Comparison of ENCODE assay signal across 1 cellular context in the genomic region with DNA sequence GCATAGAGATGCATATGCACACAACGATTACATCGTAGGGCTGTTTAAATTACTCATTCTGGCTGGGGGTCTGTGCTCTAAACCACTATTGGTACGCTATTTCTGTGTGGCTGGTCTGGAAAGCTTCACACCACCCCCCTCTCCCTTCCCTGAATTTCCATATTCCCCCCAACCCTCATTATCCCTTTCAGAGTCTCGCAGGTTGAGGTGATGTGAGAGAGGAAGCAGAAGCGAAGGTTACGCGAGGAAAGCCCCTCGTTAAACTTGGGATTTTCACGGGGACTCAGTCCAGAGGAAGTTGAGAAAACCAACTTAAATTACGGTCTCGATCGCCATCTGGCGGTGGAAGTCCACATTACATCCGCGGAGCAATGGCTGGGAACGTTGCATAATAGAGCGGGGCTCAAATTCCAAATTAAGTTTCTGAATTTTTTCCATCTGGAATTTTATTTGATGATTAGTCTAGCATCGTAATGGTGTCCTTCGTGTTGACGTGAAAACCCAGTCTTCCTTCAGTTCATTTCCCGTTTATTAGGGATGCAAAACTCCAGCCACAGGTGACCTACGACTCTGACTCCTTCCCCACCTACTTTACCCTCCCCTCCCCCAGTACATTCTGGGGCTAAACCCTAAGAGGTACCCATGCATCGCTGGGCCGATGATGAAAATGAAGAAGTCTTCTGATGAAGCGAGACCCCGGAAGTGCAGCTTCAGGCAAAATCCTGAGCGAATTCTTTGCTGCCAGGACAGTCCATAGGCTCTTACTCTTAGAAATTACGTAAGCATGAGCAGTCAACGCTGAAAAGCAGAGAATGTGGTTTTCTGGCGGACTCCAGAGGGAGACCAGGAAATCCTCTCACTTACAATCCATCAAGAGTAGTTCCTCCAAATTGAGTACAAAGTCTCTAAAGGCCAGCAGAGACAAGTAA.
A peak's percentile ranks its signal among the peaks of the same experiment; 100 is the strongest.
TF ChIP-seq lines count a peak whose summit lies in the region.

No MANE protein-coding gene starts in this region.

TF ChIP-seq in HepG2, 621 proteins besides CTCF, POLR2A, EP300 and RAD21 (continued from another document and continues in another):
- TF ChIP-seq, protein P1, sequence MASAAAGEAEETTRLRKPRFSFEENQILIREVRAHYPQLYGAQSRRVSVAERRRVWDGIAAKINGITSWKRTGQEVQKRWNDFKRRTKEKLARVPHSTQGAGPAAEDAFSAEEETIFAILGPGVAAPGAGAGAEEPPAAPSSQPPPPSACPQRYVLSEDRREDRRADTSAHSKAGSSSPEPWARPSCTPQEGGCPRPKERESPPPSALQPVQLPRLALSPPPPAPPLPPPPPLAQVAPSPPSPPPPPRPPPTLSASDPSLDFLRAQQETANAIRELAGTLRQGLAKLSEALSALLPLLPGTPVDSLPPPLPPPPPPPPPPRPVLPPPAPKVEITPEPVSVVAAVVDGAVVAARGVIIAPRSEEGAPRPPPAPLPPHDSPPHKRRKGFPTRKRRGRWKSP (CRISPR knock-in tag; IDR thresholded peaks at IDR 0.05) = peak; percentile 63
- TF ChIP-seq ZNF614 (CRISPR knock-in tag; IDR thresholded peaks at IDR 0.05; ENCODE audit: borderline replicate concordance) = no peak
- TF ChIP-seq MAZ (IDR thresholded peaks at IDR 0.05; ENCODE audit: borderline replicate concordance, low read depth, low read length) = no peak
- TF ChIP-seq MAZ (CRISPR knock-in tag; IDR thresholded peaks at IDR 0.05; ENCODE audit: low read depth) = no peak
- TF ChIP-seq IKZF4 (CRISPR knock-in tag; IDR thresholded peaks at IDR 0.05; ENCODE audit: borderline replicate concordance, low read depth, not compliant biosample characterization) = no peak
- TF ChIP-seq BRD4 (CRISPR knock-in tag; IDR thresholded peaks at IDR 0.05) = no peak
- TF ChIP-seq GATAD2A (CRISPR knock-in tag; IDR thresholded peaks at IDR 0.05) = no peak
- TF ChIP-seq ZNF124 (CRISPR knock-in tag; IDR thresholded peaks at IDR 0.05) = no peak
- TF ChIP-seq, protein P2, sequence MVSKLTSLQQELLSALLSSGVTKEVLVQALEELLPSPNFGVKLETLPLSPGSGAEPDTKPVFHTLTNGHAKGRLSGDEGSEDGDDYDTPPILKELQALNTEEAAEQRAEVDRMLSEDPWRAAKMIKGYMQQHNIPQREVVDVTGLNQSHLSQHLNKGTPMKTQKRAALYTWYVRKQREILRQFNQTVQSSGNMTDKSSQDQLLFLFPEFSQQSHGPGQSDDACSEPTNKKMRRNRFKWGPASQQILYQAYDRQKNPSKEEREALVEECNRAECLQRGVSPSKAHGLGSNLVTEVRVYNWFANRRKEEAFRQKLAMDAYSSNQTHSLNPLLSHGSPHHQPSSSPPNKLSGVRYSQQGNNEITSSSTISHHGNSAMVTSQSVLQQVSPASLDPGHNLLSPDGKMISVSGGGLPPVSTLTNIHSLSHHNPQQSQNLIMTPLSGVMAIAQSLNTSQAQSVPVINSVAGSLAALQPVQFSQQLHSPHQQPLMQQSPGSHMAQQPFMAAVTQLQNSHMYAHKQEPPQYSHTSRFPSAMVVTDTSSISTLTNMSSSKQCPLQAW (CRISPR knock-in tag; IDR thresholded peaks at IDR 0.05) = no peak
- no peak for TF ChIP-seq ZNF496 (CRISPR knock-in tag; IDR thresholded peaks at IDR 0.05; ENCODE audit: insufficient replicate concordance)
- TF ChIP-seq MAFG (CRISPR knock-in tag; IDR thresholded peaks at IDR 0.05) = no peak
- TF ChIP-seq ARHGAP35 (CRISPR knock-in tag; IDR thresholded peaks at IDR 0.05; ENCODE audit: borderline replicate concordance) = no peak
- TF ChIP-seq, protein P3, sequence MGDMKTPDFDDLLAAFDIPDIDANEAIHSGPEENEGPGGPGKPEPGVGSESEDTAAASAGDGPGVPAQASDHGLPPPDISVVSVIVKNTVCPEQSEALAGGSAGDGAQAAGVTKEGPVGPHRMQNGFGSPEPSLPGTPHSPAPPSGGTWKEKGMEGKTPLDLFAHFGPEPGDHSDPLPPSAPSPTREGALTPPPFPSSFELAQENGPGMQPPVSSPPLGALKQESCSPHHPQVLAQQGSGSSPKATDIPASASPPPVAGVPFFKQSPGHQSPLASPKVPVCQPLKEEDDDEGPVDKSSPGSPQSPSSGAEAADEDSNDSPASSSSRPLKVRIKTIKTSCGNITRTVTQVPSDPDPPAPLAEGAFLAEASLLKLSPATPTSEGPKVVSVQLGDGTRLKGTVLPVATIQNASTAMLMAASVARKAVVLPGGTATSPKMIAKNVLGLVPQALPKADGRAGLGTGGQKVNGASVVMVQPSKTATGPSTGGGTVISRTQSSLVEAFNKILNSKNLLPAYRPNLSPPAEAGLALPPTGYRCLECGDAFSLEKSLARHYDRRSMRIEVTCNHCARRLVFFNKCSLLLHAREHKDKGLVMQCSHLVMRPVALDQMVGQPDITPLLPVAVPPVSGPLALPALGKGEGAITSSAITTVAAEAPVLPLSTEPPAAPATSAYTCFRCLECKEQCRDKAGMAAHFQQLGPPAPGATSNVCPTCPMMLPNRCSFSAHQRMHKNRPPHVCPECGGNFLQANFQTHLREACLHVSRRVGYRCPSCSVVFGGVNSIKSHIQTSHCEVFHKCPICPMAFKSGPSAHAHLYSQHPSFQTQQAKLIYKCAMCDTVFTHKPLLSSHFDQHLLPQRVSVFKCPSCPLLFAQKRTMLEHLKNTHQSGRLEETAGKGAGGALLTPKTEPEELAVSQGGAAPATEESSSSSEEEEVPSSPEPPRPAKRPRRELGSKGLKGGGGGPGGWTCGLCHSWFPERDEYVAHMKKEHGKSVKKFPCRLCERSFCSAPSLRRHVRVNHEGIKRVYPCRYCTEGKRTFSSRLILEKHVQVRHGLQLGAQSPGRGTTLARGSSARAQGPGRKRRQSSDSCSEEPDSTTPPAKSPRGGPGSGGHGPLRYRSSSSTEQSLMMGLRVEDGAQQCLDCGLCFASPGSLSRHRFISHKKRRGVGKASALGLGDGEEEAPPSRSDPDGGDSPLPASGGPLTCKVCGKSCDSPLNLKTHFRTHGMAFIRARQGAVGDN (CRISPR knock-in tag; IDR thresholded peaks at IDR 0.05) = no peak
- TF ChIP-seq TSC22D2 (CRISPR knock-in tag; IDR thresholded peaks at IDR 0.05; ENCODE audit: borderline replicate concordance) = no peak
- no peak for TF ChIP-seq SMAD3 (CRISPR knock-in tag; IDR thresholded peaks at IDR 0.05)
- TF ChIP-seq GATAD1 (CRISPR knock-in tag; IDR thresholded peaks at IDR 0.05) = 0 out of 2 replicates have a peak, but pooled peaks have one; percentile 6
- TF ChIP-seq, protein P4, sequence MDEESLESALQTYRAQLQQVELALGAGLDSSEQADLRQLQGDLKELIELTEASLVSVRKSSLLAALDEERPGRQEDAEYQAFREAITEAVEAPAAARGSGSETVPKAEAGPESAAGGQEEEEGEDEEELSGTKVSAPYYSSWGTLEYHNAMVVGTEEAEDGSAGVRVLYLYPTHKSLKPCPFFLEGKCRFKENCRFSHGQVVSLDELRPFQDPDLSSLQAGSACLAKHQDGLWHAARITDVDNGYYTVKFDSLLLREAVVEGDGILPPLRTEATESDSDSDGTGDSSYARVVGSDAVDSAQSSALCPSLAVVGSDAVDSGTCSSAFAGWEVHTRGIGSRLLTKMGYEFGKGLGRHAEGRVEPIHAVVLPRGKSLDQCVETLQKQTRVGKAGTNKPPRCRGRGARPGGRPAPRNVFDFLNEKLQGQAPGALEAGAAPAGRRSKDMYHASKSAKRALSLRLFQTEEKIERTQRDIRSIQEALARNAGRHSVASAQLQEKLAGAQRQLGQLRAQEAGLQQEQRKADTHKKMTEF (CRISPR knock-in tag; IDR thresholded peaks at IDR 0.05) = no peak
- TF ChIP-seq ZNF383 (CRISPR knock-in tag; IDR thresholded peaks at IDR 0.05; ENCODE audit: borderline replicate concordance) = no peak
- no peak for TF ChIP-seq ZNF10 (CRISPR knock-in tag; IDR thresholded peaks at IDR 0.05; ENCODE audit: borderline replicate concordance, low read depth)
- TF ChIP-seq ZNF224 (CRISPR knock-in tag; IDR thresholded peaks at IDR 0.05) = no peak
- TF ChIP-seq ZNF747 (CRISPR knock-in tag; IDR thresholded peaks at IDR 0.05; ENCODE audit: borderline replicate concordance) = no peak
- TF ChIP-seq, protein P5, sequence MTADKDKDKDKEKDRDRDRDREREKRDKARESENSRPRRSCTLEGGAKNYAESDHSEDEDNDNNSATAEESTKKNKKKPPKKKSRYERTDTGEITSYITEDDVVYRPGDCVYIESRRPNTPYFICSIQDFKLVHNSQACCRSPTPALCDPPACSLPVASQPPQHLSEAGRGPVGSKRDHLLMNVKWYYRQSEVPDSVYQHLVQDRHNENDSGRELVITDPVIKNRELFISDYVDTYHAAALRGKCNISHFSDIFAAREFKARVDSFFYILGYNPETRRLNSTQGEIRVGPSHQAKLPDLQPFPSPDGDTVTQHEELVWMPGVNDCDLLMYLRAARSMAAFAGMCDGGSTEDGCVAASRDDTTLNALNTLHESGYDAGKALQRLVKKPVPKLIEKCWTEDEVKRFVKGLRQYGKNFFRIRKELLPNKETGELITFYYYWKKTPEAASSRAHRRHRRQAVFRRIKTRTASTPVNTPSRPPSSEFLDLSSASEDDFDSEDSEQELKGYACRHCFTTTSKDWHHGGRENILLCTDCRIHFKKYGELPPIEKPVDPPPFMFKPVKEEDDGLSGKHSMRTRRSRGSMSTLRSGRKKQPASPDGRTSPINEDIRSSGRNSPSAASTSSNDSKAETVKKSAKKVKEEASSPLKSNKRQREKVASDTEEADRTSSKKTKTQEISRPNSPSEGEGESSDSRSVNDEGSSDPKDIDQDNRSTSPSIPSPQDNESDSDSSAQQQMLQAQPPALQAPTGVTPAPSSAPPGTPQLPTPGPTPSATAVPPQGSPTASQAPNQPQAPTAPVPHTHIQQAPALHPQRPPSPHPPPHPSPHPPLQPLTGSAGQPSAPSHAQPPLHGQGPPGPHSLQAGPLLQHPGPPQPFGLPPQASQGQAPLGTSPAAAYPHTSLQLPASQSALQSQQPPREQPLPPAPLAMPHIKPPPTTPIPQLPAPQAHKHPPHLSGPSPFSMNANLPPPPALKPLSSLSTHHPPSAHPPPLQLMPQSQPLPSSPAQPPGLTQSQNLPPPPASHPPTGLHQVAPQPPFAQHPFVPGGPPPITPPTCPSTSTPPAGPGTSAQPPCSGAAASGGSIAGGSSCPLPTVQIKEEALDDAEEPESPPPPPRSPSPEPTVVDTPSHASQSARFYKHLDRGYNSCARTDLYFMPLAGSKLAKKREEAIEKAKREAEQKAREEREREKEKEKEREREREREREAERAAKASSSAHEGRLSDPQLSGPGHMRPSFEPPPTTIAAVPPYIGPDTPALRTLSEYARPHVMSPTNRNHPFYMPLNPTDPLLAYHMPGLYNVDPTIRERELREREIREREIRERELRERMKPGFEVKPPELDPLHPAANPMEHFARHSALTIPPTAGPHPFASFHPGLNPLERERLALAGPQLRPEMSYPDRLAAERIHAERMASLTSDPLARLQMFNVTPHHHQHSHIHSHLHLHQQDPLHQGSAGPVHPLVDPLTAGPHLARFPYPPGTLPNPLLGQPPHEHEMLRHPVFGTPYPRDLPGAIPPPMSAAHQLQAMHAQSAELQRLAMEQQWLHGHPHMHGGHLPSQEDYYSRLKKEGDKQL (CRISPR knock-in tag; IDR thresholded peaks at IDR 0.05; ENCODE audit: low read depth) = no peak
- 0 out of 2 replicates have a peak, but pooled peaks have one; percentile 22 for TF ChIP-seq ZNF33B (CRISPR knock-in tag; IDR thresholded peaks at IDR 0.05)
- TF ChIP-seq, protein P6, sequence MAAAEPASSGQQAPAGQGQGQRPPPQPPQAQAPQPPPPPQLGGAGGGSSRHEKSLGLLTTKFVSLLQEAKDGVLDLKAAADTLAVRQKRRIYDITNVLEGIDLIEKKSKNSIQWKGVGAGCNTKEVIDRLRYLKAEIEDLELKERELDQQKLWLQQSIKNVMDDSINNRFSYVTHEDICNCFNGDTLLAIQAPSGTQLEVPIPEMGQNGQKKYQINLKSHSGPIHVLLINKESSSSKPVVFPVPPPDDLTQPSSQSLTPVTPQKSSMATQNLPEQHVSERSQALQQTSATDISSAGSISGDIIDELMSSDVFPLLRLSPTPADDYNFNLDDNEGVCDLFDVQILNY (CRISPR knock-in tag; conservative IDR thresholded peaks at IDR 0.05) = 0 out of 2 replicates have a peak, but pooled peaks have one; percentile 8
- no peak for TF ChIP-seq HOXD1 (CRISPR knock-in tag; IDR thresholded peaks at IDR 0.05)
- no peak for TF ChIP-seq ZNF83 (CRISPR knock-in tag; IDR thresholded peaks at IDR 0.05; ENCODE audit: borderline replicate concordance)
- TF ChIP-seq ETV5 (CRISPR knock-in tag; IDR thresholded peaks at IDR 0.05; ENCODE audit: borderline replicate concordance) = no peak
- TF ChIP-seq ZNF670 (CRISPR knock-in tag; IDR thresholded peaks at IDR 0.05; ENCODE audit: borderline replicate concordance) = no peak
- TF ChIP-seq, protein P7, sequence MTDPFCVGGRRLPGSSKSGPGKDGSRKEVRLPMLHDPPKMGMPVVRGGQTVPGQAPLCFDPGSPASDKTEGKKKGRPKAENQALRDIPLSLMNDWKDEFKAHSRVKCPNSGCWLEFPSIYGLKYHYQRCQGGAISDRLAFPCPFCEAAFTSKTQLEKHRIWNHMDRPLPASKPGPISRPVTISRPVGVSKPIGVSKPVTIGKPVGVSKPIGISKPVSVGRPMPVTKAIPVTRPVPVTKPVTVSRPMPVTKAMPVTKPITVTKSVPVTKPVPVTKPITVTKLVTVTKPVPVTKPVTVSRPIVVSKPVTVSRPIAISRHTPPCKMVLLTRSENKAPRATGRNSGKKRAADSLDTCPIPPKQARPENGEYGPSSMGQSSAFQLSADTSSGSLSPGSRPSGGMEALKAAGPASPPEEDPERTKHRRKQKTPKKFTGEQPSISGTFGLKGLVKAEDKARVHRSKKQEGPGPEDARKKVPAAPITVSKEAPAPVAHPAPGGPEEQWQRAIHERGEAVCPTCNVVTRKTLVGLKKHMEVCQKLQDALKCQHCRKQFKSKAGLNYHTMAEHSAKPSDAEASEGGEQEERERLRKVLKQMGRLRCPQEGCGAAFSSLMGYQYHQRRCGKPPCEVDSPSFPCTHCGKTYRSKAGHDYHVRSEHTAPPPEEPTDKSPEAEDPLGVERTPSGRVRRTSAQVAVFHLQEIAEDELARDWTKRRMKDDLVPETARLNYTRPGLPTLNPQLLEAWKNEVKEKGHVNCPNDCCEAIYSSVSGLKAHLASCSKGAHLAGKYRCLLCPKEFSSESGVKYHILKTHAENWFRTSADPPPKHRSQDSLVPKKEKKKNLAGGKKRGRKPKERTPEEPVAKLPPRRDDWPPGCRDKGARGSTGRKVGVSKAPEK (CRISPR knock-in tag; IDR thresholded peaks at IDR 0.05; ENCODE audit: borderline replicate concordance) = no peak
- TF ChIP-seq SMC3 (IDR thresholded peaks at IDR 0.05; ENCODE audit: low read length) = peak; percentile 88
- no peak for TF ChIP-seq ZNF512 (CRISPR knock-in tag; IDR thresholded peaks at IDR 0.05)
- TF ChIP-seq KLF12 (CRISPR knock-in tag; IDR thresholded peaks at IDR 0.05; ENCODE audit: borderline replicate concordance) = no peak
- TF ChIP-seq PHF21A (CRISPR knock-in tag; IDR thresholded peaks at IDR 0.05) = no peak
- TF ChIP-seq DNMT3B (CRISPR knock-in tag; conservative IDR thresholded peaks at IDR 0.05) = 0 out of 2 replicates have a peak, but pooled peaks have one; percentile 42
- TF ChIP-seq ZNF121 (CRISPR knock-in tag; IDR thresholded peaks at IDR 0.05) = no peak
- TF ChIP-seq HIVEP1 (CRISPR knock-in tag; IDR thresholded peaks at IDR 0.05) = no peak
- TF ChIP-seq ZNF839 (CRISPR knock-in tag; IDR thresholded peaks at IDR 0.05; ENCODE audit: borderline replicate concordance) = no peak
- no peak for TF ChIP-seq ZNF329 (CRISPR knock-in tag; IDR thresholded peaks at IDR 0.05; ENCODE audit: low read depth)
- TF ChIP-seq IKZF1 (IDR thresholded peaks at IDR 0.05) = no peak
